7 cellular contexts compared by ENCODE assay signal in the genomic region with DNA sequence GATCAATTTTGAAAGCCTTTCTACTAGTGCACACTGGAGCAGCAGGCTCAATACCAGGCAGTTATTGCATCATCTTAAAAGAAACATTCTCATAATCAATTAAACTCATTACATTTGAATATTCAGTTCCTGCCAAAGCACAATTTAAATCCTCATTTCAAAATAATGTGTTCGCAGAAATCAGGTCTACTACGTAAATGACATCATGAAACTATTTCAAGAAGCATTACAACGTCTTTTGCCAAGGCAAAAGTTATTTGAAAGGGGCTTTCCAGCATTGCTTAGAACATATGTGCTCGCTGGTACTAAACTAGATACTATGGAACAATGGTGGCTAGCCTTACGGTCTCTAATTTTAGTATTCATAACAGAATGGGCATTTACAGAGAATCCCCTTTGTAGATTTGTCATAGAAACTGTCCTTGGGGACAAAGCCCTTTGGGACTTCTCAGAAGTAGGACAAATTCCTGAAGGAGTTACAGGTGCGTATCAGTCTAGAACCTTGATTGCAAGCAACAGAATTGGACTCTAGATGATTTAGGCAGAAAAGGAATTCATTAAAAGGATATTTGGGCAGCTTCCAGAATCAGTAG.
DNase-seq lines count a peak whose midpoint lies in the region; ATAC-seq and TF ChIP-seq lines count a peak whose summit lies in the region.

No MANE protein-coding gene starts in this region.

- H3K36me3 ChIP-seq in DOHH2 (ENCODE audit: control insufficient read depth, low read length), result no peaks in the 10 kb centered on the region
- H3K36me3 ChIP-seq in OCI-LY3 (replicated peaks; ENCODE audit: low read depth, low read length), result no peaks in the 10 kb centered on the region

- H3K4me2 ChIP-seq in DOHH2 (ENCODE audit: low read length) (peak overlapping the region; percentile 65), OCI-LY3 (ENCODE audit: low read length) (peak overlapping the region; percentile 94)

- H3K4me1 ChIP-seq in DOHH2 (ENCODE audit: control insufficient read depth, low read length) (peaks cover 46% of the 10 kb centered on the region), OCI-LY3 (ENCODE audit: low read length) (peaks cover 57% of the 10 kb centered on the region)

- no peak overlapping the region for H3K4me3 ChIP-seq in DOHH2 (ENCODE audit: low read length)
- H3K4me3 ChIP-seq in OCI-LY3 (ENCODE audit: low read length), result peak overlapping the region; percentile 69

- TF ChIP-seq CTCF in DOHH2 (IDR thresholded peaks at IDR 0.05; ENCODE audit: low read depth, low read length, poor library complexity, severe bottlenecking), result no peak
- TF ChIP-seq CTCF in OCI-LY3 (IDR thresholded peaks at IDR 0.05; ENCODE audit: low read depth, low read length), result no peak

- H3K9ac ChIP-seq in OCI-LY3 (ENCODE audit: low read length), result peak overlapping the region; percentile 49

- 0 out of 2 replicates have a peak overlapping the region, but pooled peaks have one; percentile 46 for H3K27ac ChIP-seq in DOHH2 (ENCODE audit: low read depth, low read length)
- peak overlapping the region; percentile 51 for H3K27ac ChIP-seq in OCI-LY3 (ENCODE audit: low read length)
- H3K27ac ChIP-seq in epithelial cell of prostate, result peak overlapping the region; percentile 51

- DNase-seq in epithelial cell of prostate (ENCODE audit: low read depth, low spot score) (no peak), DMS114 treated with DMSO at 0.1 percent for 48 hours (lab: John Stamatoyannopoulos, UW; ENCODE audit: unreplicated experiment) (no peak), HPDE6-E6E7 (ENCODE audit: extremely low spot score) (no peak), NCI-H526 treated with DMSO at 0.1 percent for 48 hours (lab: John Stamatoyannopoulos, UW) (no peak)

- H3K9me3 ChIP-seq in DOHH2 (ENCODE audit: control insufficient read depth, insufficient read depth, low read length) (no peaks in the 10 kb centered on the region), OCI-LY3 (ENCODE audit: insufficient read depth, low read length) (no peaks in the 10 kb centered on the region)

- H3K27me3 ChIP-seq in DOHH2 (ENCODE audit: control insufficient read depth, low read length), result no peaks in the 10 kb centered on the region
- H3K27me3 ChIP-seq in OCI-LY3 (ENCODE audit: low read depth, low read length), result no peaks in the 10 kb centered on the region

- no peaks in the 10 kb centered on the region for H3K9me2 ChIP-seq in DOHH2 (replicated peaks; ENCODE audit: control insufficient read depth, low read length)

- ATAC-seq in GM19025 (IDR thresholded peaks at IDR 0.05; ENCODE audit: low read depth, unreplicated experiment), result peak; percentile 26

- H3K79me2 ChIP-seq in DOHH2 (ENCODE audit: control insufficient read depth, low read length) (no peaks in the 10 kb centered on the region), OCI-LY3 (ENCODE audit: low read length) (no peaks in the 10 kb centered on the region)

- H2AFZ ChIP-seq in OCI-LY3 (ENCODE audit: low read depth, low read length), result no peak overlapping the region; the same call in 1 of the 2 replicates

- H3F3A ChIP-seq in DOHH2 (ENCODE audit: control insufficient read depth, insufficient read depth), result 0 out of 2 replicates have a peak, but pooled peaks cover 3% of the 10 kb centered on the region

- no peaks in the 10 kb centered on the region for H4K20me1 ChIP-seq in DOHH2 (ENCODE audit: control insufficient read depth, insufficient read depth, low read depth, low read length)
- no peaks in the 10 kb centered on the region for H4K20me1 ChIP-seq in OCI-LY3 (ENCODE audit: insufficient read depth, low read length)
